In the genomic region with DNA sequence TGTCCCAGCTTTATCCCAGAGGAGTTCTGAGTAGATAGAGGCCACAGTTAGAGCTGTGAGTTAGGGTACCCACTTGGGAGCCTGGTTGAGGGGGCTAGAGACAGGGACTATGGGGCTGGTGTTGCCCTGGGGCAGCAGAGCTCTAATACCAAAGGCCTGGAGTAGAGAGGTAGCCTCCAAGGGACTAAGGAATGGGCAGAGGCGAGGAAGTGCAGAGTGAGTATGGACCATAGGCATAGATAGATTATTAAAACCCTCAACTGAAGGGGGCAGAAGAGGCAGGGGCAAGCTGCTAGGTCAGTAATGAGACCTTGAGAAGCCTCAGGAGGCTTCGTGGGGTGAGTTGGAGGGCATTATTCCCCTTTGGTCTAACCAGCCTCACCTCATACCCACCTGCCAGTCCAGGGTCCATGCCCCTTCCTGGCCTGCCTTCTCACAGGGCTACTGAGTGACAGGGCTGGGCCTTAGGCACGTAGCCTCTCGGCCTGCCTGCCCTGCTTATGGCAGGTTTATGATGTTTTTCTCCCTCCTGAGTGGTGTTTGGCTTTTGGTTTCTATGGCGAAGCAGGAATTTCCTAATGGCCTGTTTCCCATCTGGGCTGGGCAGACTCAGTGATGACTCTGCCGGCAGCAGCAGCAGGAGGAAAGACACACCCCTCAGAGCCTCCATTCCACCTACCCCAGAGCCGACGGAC, we compare ENCODE assay signal across 1 cellular context.
A peak's percentile ranks its signal among the peaks of the same experiment; 100 is the strongest.
TF ChIP-seq lines count a peak whose summit lies in the region.

No MANE protein-coding gene starts in this region.

TF ChIP-seq in HEK293, 187 proteins besides CTCF, POLR2A, EP300 and RAD21 (continued from another document):
- TF ChIP-seq BCL11A (tag by site-specific recombination; IDR thresholded peaks at IDR 0.05; ENCODE audit: low read depth) (no peak), ZBTB7A (tag by site-specific recombination; IDR thresholded peaks at IDR 0.05; ENCODE audit: low read depth) (no peak), ZNF169 (tag by site-specific recombination; IDR thresholded peaks at IDR 0.05) (no peak), TRIM28 (IDR thresholded peaks at IDR 0.05; ENCODE audit: borderline replicate concordance, low read length) (no peak), ZNF776 (tag by site-specific recombination; IDR thresholded peaks at IDR 0.05; ENCODE audit: borderline replicate concordance) (no peak), ZNF416 (tag by site-specific recombination; IDR thresholded peaks at IDR 0.05) (no peak), ZBTB20 (tag by site-specific recombination; IDR thresholded peaks at IDR 0.05) (no peak), ZSCAN23 (tag by site-specific recombination; IDR thresholded peaks at IDR 0.05) (no peak), ZBTB8A (tag by site-specific recombination; IDR thresholded peaks at IDR 0.05) (0 out of 2 replicates have a peak, but pooled peaks have one; percentile 14), ZFP37 (tag by site-specific recombination; IDR thresholded peaks at IDR 0.05) (no peak), PRDM1 (tag by site-specific recombination; IDR thresholded peaks at IDR 0.05) (no peak), ZNF133 (tag by site-specific recombination; IDR thresholded peaks at IDR 0.05) (no peak), ZNF677 (tag by site-specific recombination; IDR thresholded peaks at IDR 0.05) (no peak), ZBTB17 (tag by site-specific recombination; IDR thresholded peaks at IDR 0.05) (peak; percentile 27; the same call in 1 of the 2 replicates), YY2 (tag by site-specific recombination; IDR thresholded peaks at IDR 0.05) (no peak), ZNF621 (tag by site-specific recombination; IDR thresholded peaks at IDR 0.05) (no peak)
- TF ChIP-seq, protein P1, sequence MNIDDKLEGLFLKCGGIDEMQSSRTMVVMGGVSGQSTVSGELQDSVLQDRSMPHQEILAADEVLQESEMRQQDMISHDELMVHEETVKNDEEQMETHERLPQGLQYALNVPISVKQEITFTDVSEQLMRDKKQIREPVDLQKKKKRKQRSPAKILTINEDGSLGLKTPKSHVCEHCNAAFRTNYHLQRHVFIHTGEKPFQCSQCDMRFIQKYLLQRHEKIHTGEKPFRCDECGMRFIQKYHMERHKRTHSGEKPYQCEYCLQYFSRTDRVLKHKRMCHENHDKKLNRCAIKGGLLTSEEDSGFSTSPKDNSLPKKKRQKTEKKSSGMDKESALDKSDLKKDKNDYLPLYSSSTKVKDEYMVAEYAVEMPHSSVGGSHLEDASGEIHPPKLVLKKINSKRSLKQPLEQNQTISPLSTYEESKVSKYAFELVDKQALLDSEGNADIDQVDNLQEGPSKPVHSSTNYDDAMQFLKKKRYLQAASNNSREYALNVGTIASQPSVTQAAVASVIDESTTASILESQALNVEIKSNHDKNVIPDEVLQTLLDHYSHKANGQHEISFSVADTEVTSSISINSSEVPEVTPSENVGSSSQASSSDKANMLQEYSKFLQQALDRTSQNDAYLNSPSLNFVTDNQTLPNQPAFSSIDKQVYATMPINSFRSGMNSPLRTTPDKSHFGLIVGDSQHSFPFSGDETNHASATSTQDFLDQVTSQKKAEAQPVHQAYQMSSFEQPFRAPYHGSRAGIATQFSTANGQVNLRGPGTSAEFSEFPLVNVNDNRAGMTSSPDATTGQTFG (tag by site-specific recombination; IDR thresholded peaks at IDR 0.05; ENCODE audit: borderline replicate concordance) = no peak
- TF ChIP-seq, protein P2, sequence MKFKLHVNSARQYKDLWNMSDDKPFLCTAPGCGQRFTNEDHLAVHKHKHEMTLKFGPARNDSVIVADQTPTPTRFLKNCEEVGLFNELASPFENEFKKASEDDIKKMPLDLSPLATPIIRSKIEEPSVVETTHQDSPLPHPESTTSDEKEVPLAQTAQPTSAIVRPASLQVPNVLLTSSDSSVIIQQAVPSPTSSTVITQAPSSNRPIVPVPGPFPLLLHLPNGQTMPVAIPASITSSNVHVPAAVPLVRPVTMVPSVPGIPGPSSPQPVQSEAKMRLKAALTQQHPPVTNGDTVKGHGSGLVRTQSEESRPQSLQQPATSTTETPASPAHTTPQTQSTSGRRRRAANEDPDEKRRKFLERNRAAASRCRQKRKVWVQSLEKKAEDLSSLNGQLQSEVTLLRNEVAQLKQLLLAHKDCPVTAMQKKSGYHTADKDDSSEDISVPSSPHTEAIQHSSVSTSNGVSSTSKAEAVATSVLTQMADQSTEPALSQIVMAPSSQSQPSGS (tag by site-specific recombination; IDR thresholded peaks at IDR 0.05; ENCODE audit: low read depth) = no peak
- TF ChIP-seq, protein P3, sequence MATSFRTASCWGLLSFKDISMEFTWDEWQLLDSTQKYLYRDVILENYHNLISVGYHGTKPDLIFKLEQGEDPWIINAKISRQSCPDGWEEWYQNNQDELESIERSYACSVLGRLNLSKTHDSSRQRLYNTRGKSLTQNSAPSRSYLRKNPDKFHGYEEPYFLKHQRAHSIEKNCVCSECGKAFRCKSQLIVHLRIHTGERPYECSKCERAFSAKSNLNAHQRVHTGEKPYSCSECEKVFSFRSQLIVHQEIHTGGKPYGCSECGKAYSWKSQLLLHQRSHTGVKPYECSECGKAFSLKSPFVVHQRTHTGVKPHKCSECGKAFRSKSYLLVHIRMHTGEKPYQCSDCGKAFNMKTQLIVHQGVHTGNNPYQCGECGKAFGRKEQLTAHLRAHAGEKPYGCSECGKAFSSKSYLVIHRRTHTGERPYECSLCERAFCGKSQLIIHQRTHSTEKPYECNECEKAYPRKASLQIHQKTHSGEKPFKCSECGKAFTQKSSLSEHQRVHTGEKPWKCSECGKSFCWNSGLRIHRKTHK (tag by site-specific recombination; IDR thresholded peaks at IDR 0.05) = no peak
